In the genomic region with DNA sequence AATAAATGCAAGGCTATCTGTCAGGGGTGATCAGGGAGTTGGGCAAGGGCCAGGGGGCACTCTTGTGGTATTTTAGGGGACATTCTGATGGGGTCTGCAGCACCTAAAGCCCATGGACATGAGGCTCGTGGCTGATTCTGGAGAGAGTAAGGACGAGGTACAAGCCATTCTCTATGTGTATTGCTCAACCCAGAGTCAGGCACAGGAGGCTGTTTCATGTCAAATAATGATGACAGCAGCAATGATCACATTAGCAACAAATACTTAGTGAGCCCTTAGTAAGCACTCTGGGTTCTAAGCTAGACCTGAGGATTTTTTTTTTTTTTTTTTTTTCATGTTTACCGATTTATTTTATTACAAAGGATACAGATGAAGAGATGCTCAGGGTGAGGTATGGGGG, we compare ENCODE assay signal across 19 cellular contexts.
"Had no signal": no experiment of that assay in that cellular context is flagged by ENCODE, and none has a peak within 500 bp of the region (broad histone marks: within the 10 kb centered on the region; RNA-seq: fewer than 3 reads in every experiment).

No MANE protein-coding gene starts in this region.

- H3K27ac Mint-ChIP-seq: naive thymus-derived CD4-positive, alpha-beta T cell; stimulated activated effector memory CD8-positive, alpha-beta T cell treated with anti-CD3 and anti-CD28 coated beads, Interleukin-12 subunit alpha, Interleukin-12 subunit beta, amount 100 ng/mL, for 72 hours had no signal

- H3K4me3 Mint-ChIP-seq: naive thymus-derived CD4-positive, alpha-beta T cell; stimulated activated effector memory CD8-positive, alpha-beta T cell treated with anti-CD3 and anti-CD28 coated beads, Interleukin-12 subunit alpha, Interleukin-12 subunit beta, amount 100 ng/mL, for 72 hours had no signal

- DNase-seq: activated CD8-positive, alpha-beta memory T cell treated with anti-CD3 and anti-CD28 coated beads for 24 hours; activated CD8-positive, alpha-beta memory T cell treated with anti-CD3 and anti-CD28 coated beads, Interleukin-2, amount 50 U/mL, for 48 hours; activated effector memory CD4-positive, alpha-beta T cell treated with Interleukin-2 at 50 U/mL for 16 hours; activated naive CD4-positive, alpha-beta T cell treated with anti-CD3 and anti-CD28 coated beads, Interleukin-2, amount 50 U/mL, for 16 hours; activated T-cell treated with anti-CD3 and anti-CD28 coated beads, Interleukin-2, amount 50 U/mL, for 48 hours; dorsolateral prefrontal cortex; gastrocnemius medialis; mesenchymal stem cell; mucosa of descending colon; naive thymus-derived CD4-positive, alpha-beta T cell; right cardiac atrium; stimulated activated CD4-positive, alpha-beta T cell treated with anti-CD3 and anti-CD28 coated beads, Interleukin-4, amount 100 ng/mL, for 24 hours; stomach; T-helper 1 cell; T-helper 9 cell; testis; upper lobe of left lung had no signal

- H3K36me3 Mint-ChIP-seq: naive thymus-derived CD4-positive, alpha-beta T cell; stimulated activated effector memory CD8-positive, alpha-beta T cell treated with anti-CD3 and anti-CD28 coated beads, Interleukin-12 subunit alpha, Interleukin-12 subunit beta, amount 100 ng/mL, for 72 hours had no signal

- H3K9me3 Mint-ChIP-seq: stimulated activated effector memory CD8-positive, alpha-beta T cell treated with anti-CD3 and anti-CD28 coated beads, Interleukin-12 subunit alpha, Interleukin-12 subunit beta, amount 100 ng/mL, for 72 hours had no signal

- ATAC-seq: activated CD4-positive, CD25-positive, alpha-beta regulatory T cell treated with anti-CD3 and anti-CD28 coated beads, Interleukin-2, amount 50 U/mL, for 24 hours; gastrocnemius medialis; mucosa of descending colon; naive thymus-derived CD4-positive, alpha-beta T cell; stimulated activated effector memory CD8-positive, alpha-beta T cell treated with anti-CD3 and anti-CD28 coated beads, Interleukin-12 subunit alpha, Interleukin-12 subunit beta, amount 100 ng/mL, for 72 hours had no signal
